18 cellular contexts compared by ENCODE assay signal in genomic region chr5:65835191-65835590, GRCh38.
A peak's percentile ranks its signal among the peaks of the same experiment; 100 is the strongest.
DNase-seq lines count a peak whose midpoint lies in the region; ATAC-seq and TF ChIP-seq lines count a peak whose summit lies in the region.
"Had no signal": no experiment of that assay in that cellular context is flagged by ENCODE, and none has a peak within 500 bp of the region (broad histone marks: within the 10 kb centered on the region; RNA-seq: fewer than 3 reads in every experiment).

No MANE protein-coding gene starts in this region.

- no peaks in the 10 kb centered on the region for H3K27me3 ChIP-seq in dorsolateral prefrontal cortex

- H3K4me3 ChIP-seq in dorsolateral prefrontal cortex: no peak overlapping the region
- H3K4me3 ChIP-seq: SK-N-MC had no signal

- no peak for TF ChIP-seq CTCF in dorsolateral prefrontal cortex (IDR thresholded peaks at IDR 0.05 in 54 of 56, conservative IDR thresholded peaks at IDR 0.05 in 2 of 56; ENCODE audit: low read depth in 1 of 56, partially characterized antibody in 56 of 56)

- no peak for ATAC-seq in SK-N-SH treated with all-trans-retinoic acid at 6 μM for 48 hours
- no peak for ATAC-seq in GM18520 (IDR thresholded peaks at IDR 0.05; ENCODE audit: unreplicated experiment)

- H3K27ac ChIP-seq in dorsolateral prefrontal cortex (peak overlapping the region in 57 of 59 donors; percentile 12 to 99 (median 93)), substantia nigra (ENCODE audit: low read depth, low read length, poor library complexity, severe bottlenecking) (peak overlapping the region; percentile 84)
- H3K27ac ChIP-seq: C4-2B, SK-N-MC had no signal

- intact Hi-C loops in dorsolateral prefrontal cortex (cut with DNase I): no loop called here

- peak; percentile 15 for DNase-seq in NCI-H146 treated with DMSO at 0.1 percent for 48 hours (lab: John Stamatoyannopoulos, UW; ENCODE audit: unreplicated experiment)
- DNase-seq in NCI-H748 (lab: John Stamatoyannopoulos, UW; ENCODE audit: unreplicated experiment): peak; percentile 14
- no peak for DNase-seq in dorsolateral prefrontal cortex
- DNase-seq in substantia nigra (lab: John Stamatoyannopoulos, UW): no peak
- no peak for DNase-seq in iPS-NIHi7 (ENCODE audit: extremely low spot score)
- DNase-seq: ACHN; AML-193; DND-41; H7; NCI-H1417 treated with DMSO at 0.1 percent for 48 hours; NCI-H2081; NCI-H524 treated with DMSO at 0.1 percent for 48 hours; NK-92 treated with Interleukin-12 subunit alpha and Interleukin-12 subunit beta, amount 100 ng/mL, for 24 hours; Right ventricle myocardium superior had no signal

TF ChIP-seq in SK-N-SH treated with all-trans-retinoic acid at 6 μM for 48 hours, 23 proteins besides CTCF, POLR2A, EP300 and RAD21:
- TF ChIP-seq GLIS3 (CRISPR knock-in tag; IDR thresholded peaks at IDR 0.05) (no peak), CSRNP3 (CRISPR knock-in tag; IDR thresholded peaks at IDR 0.05) (no peak), ISL1 (CRISPR knock-in tag; IDR thresholded peaks at IDR 0.05) (no peak), CSDC2 (CRISPR knock-in tag; IDR thresholded peaks at IDR 0.05) (no peak), ESRRG (CRISPR knock-in tag; IDR thresholded peaks at IDR 0.05) (no peak), ARNTL (CRISPR knock-in tag; IDR thresholded peaks at IDR 0.05; ENCODE audit: borderline replicate concordance, low read depth) (no peak), TSHZ2 (CRISPR knock-in tag; IDR thresholded peaks at IDR 0.05) (no peak), TOX (CRISPR knock-in tag; IDR thresholded peaks at IDR 0.05; ENCODE audit: borderline replicate concordance) (no peak), PATZ1 (CRISPR knock-in tag; IDR thresholded peaks at IDR 0.05; ENCODE audit: borderline replicate concordance) (no peak), RARB (CRISPR knock-in tag; IDR thresholded peaks at IDR 0.05) (no peak), ZNF8 (CRISPR knock-in tag; IDR thresholded peaks at IDR 0.05) (no peak), CREB5 (CRISPR knock-in tag; IDR thresholded peaks at IDR 0.05; ENCODE audit: low read depth) (no peak), ZFP30 (CRISPR knock-in tag; IDR thresholded peaks at IDR 0.05) (no peak), BACH2 (CRISPR knock-in tag; IDR thresholded peaks at IDR 0.05; ENCODE audit: borderline replicate concordance) (no peak), ZNF70 (CRISPR knock-in tag; IDR thresholded peaks at IDR 0.05) (no peak)

Comparison
In these comparisons a context has a peak if more than half of its experiments do, and no peak if none do; other contexts are left out.
1. DNase-seq: peak in NCI-H146 treated with DMSO at 0.1 percent for 48 hours (single experiment) and NCI-H748 (single experiment); none in dorsolateral prefrontal cortex (0 of 10), substantia nigra (0 of 49) and iPS-NIHi7 (single experiment).